ENCODE assay signal across 1 cellular context in the genomic region with DNA sequence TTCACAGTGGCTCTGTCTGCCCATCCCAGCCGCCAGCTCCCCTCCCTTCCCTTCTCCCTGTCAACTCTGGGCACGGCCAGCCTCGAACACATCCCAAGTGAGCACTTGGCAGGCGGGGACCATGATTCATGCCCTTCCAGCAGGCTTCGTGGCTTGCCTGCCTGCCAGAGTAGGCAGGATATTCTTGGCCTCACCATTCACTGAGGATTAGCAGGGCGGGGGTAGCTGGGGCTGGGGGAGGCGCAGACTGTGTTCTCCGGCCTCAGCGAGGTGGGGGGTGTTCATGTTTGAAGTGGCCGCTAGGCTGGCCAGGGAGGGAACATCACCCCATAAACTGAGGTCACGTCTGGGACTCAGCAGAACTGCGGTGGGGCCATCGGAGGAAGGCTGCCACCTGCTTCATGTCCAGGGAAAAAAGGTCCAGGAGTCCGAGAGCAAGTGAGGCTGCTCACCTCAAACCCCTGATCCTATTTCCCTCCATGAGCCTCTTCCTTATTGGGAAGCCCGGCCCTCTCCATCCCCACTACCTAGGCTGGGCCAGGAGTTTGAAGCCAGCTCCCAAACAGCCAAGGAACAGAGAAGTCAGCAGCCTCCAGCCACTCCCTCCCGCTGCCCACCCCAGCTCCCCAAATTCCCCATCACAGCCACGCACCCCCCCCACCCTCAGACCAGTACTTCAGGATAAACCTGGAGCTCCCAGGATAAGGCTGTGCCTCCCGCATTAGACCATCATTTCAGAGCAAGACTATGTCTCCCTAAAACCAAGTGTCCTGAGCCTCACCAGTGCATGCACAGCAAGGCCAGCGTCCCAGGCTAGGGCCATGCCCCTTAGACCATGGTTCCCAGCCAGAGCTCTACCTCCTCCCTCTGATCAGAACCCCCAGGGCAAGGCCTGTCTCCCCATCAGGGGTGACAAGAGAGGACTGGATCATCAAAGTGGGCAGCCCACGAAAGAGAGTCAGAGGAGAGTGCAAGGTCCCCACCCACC.
TF ChIP-seq lines count a peak whose summit lies in the region.

No MANE protein-coding gene starts in this region.

TF ChIP-seq in HCT116, 20 proteins besides CTCF, POLR2A, EP300 and RAD21 (continued from another document):
- TF ChIP-seq, protein P1, sequence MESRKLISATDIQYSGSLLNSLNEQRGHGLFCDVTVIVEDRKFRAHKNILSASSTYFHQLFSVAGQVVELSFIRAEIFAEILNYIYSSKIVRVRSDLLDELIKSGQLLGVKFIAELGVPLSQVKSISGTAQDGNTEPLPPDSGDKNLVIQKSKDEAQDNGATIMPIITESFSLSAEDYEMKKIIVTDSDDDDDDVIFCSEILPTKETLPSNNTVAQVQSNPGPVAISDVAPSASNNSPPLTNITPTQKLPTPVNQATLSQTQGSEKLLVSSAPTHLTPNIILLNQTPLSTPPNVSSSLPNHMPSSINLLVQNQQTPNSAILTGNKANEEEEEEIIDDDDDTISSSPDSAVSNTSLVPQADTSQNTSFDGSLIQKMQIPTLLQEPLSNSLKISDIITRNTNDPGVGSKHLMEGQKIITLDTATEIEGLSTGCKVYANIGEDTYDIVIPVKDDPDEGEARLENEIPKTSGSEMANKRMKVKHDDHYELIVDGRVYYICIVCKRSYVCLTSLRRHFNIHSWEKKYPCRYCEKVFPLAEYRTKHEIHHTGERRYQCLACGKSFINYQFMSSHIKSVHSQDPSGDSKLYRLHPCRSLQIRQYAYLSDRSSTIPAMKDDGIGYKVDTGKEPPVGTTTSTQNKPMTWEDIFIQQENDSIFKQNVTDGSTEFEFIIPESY (IDR thresholded peaks at IDR 0.05; ENCODE audit: extremely low read depth, insufficient replicate concordance, low read length), result no peak
